15 cellular contexts compared by ENCODE assay signal in genomic region chr14:77469539-77469938, GRCh38. TPM values are rescaled to one million over a fixed set of nuclear protein-coding genes. Genes with fewer than 3 reads are reported as not detected.
DNase-seq lines count a peak whose midpoint lies in the region; ATAC-seq and TF ChIP-seq lines count a peak whose summit lies in the region.
"Had no signal": no experiment of that assay in that cellular context is flagged by ENCODE, and none has a peak within 500 bp of the region (broad histone marks: within the 10 kb centered on the region; RNA-seq: fewer than 3 reads in every experiment).

No MANE protein-coding gene starts in this region.

- no peak for TF ChIP-seq CTCF in HCT116 (IDR thresholded peaks at IDR 0.05 in 2 of 3, conservative IDR thresholded peaks at IDR 0.05 in 1 of 3; ENCODE audit: borderline replicate concordance in 1 of 3, insufficient read depth in 1 of 3, low read depth in 2 of 3, low read length in 2 of 3)
- no peak for TF ChIP-seq CTCF in WTC11 (IDR thresholded peaks at IDR 0.05)
- no peak for TF ChIP-seq CTCF in neural progenitor cell (IDR thresholded peaks at IDR 0.05)
- no peak for TF ChIP-seq CTCF in stomach (IDR thresholded peaks at IDR 0.05)

- H2AFZ ChIP-seq in HCT116 (ENCODE audit: low read depth, low read length, poor library complexity, severe bottlenecking) (no peak overlapping the region), neural progenitor cell (replicated peaks) (no peak overlapping the region)

- 76 to 94% (median 86%) methylated on average over 1 of the region's 1 CpG for WGBS in stomach, 5 donors

- H3F3A ChIP-seq in neural progenitor cell (ENCODE audit: low read depth), result peaks cover 9% of the 10 kb centered on the region

- no peak for TF ChIP-seq EP300 in stomach (IDR thresholded peaks at IDR 0.05)

- peaks cover 4% of the 10 kb centered on the region; the same call in 1 of the 2 replicates for H3K79me2 ChIP-seq in HCT116 (ENCODE audit: insufficient read depth, low read length)
- H3K79me2 ChIP-seq in neural progenitor cell (ENCODE audit: low read depth), result no peaks in the 10 kb centered on the region

- H3K9me2 ChIP-seq in HCT116 (ENCODE audit: insufficient read depth), result no peaks in the 10 kb centered on the region

- 0 out of 2 replicates have a peak, but pooled peaks have one; percentile 13 for ATAC-seq in HCT116
- ATAC-seq in WTC11, result no peak
- ATAC-seq in HG03457 (IDR thresholded peaks at IDR 0.05; ENCODE audit: unreplicated experiment), result no peak

- H3K4me3 ChIP-seq in HCT116 (replicated peaks in 1 of 2; ENCODE audit: low read depth in 1 of 2, low read length in 2 of 2), result no peak overlapping the region
- H3K4me3 ChIP-seq in neural progenitor cell, result no peak overlapping the region
- H3K4me3 ChIP-seq in stomach, result no peak overlapping the region
- H3K4me3 ChIP-seq: Peyer's patch had no signal

- H3K9ac ChIP-seq in HCT116 (ENCODE audit: low read length) (no peak overlapping the region), neural progenitor cell (no peak overlapping the region)

- BruUV-seq in HCT116 (replicated peaks; lab: Mats Ljungman, UMichigan), result no TSS peak

- TF ChIP-seq POLR2A in HCT116 (IDR thresholded peaks at IDR 0.05; ENCODE audit: borderline replicate concordance, extremely low read depth, insufficient read depth, insufficient read length), result no peak
- no peak for TF ChIP-seq POLR2A in stomach (IDR thresholded peaks at IDR 0.05)

- no peaks in the 10 kb centered on the region for H3K27me3 Mint-ChIP-seq in activated T-cell treated with anti-CD3 and anti-CD28 coated beads, Interleukin-2, amount 50 U/mL, for 24 hours
- H3K27me3 Mint-ChIP-seq in WTC11 (ENCODE audit: low read depth), result no peaks in the 10 kb centered on the region
- peaks cover 5% of the 10 kb centered on the region for H3K27me3 Mint-ChIP-seq in neural progenitor cell (ENCODE audit: insufficient read depth, low read depth)

- DNase-seq in activated T-cell treated with anti-CD3 and anti-CD28 coated beads, Interleukin-2, amount 50 U/mL, for 24 hours, result no peak
- no peak for DNase-seq in activated T-cell treated with anti-CD3 and anti-CD28 coated beads, Interleukin-2, amount 50 U/mL, for 48 hours
- DNase-seq in HCT116 (ENCODE audit: low read depth, low spot score) (no peak), WTC11 (ENCODE audit: low spot score) (no peak), neural progenitor cell (ENCODE audit: low spot score) (no peak), NCI-H1092 (lab: John Stamatoyannopoulos, UW) (no peak), stomach (no peak)
- DNase-seq: C1 segment of cervical spinal cord, NCI-H187 treated with DMSO at 0.1 percent for 48 hours, NCI-H510A, NCI-H82, Peyer's patch, SHP77 treated with DMSO at 0.1 percent for 48 hours had no signal

- H3K27me3 ChIP-seq in HCT116 (ENCODE audit: insufficient read depth, low read length) (0 out of 2 replicates have a peak, but pooled peaks cover 4% of the 10 kb centered on the region), neural progenitor cell (no peaks in the 10 kb centered on the region), stomach (peaks cover 0 to 3% (median 0%) of the 10 kb centered on the region in 3 donors)
- H3K27me3 ChIP-seq: Peyer's patch had no signal

- intact Hi-C loops in HCT116 (cut with micrococcal nuclease), result no loop called here
- intact Hi-C loops in stomach (cut with DNase I; ENCODE audit: low total_unique reads), result no loop called here

- H3K4me2 ChIP-seq in HCT116 (ENCODE audit: low read length) (no peak overlapping the region), neural progenitor cell (no peak overlapping the region)

- H4K20me1 ChIP-seq in HCT116 (ENCODE audit: insufficient read depth), result no peaks in the 10 kb centered on the region
- no peaks in the 10 kb centered on the region for H4K20me1 ChIP-seq in neural progenitor cell (ENCODE audit: low read depth)

- H3K9me3 ChIP-seq in HCT116 (ENCODE audit: control insufficient read depth in 1 of 2, insufficient read depth in 1 of 2, low read depth in 1 of 2, low read length in 2 of 2) (no peaks in the 10 kb centered on the region), neural progenitor cell (ENCODE audit: low read depth) (no peaks in the 10 kb centered on the region), stomach (no peaks in the 10 kb centered on the region)
- H3K9me3 ChIP-seq: Peyer's patch had no signal

- no peak overlapping the region for H3K4me3 Mint-ChIP-seq in activated T-cell treated with anti-CD3 and anti-CD28 coated beads, Interleukin-2, amount 50 U/mL, for 24 hours
- H3K4me3 Mint-ChIP-seq in WTC11 (no peak overlapping the region), neural progenitor cell (no peak overlapping the region)

- POLR2A ChIA-PET in HCT116 (lab: Charles Lee) (no interaction called here), WTC11 (lab: Charles Lee) (no interaction called here)

- RAD21 ChIA-PET in HCT116 (lab: Charles Lee; ENCODE audit: low non-redundant PET in 1 of 2, low total read pairs in 2 of 2, uncharacterized antibody in 2 of 2, unreplicated experiment in 2 of 2), result no interaction called here

- H3K36me3 Mint-ChIP-seq in activated T-cell treated with anti-CD3 and anti-CD28 coated beads, Interleukin-2, amount 50 U/mL, for 24 hours (ENCODE audit: low read depth), result peaks cover 50% of the 10 kb centered on the region
- H3K36me3 Mint-ChIP-seq in WTC11, result peaks cover 43% of the 10 kb centered on the region
- H3K36me3 Mint-ChIP-seq in neural progenitor cell, result peaks cover 24% of the 10 kb centered on the region

- H3K9me3 Mint-ChIP-seq in activated T-cell treated with anti-CD3 and anti-CD28 coated beads, Interleukin-2, amount 50 U/mL, for 24 hours, result no peaks in the 10 kb centered on the region
- H3K9me3 Mint-ChIP-seq in WTC11 (no peaks in the 10 kb centered on the region), neural progenitor cell (no peaks in the 10 kb centered on the region)

- no peak for TF ChIP-seq RAD21 in HCT116 (IDR thresholded peaks at IDR 0.05; ENCODE audit: low read depth)

- no peaks in the 10 kb centered on the region for H3K4me1 Mint-ChIP-seq in activated T-cell treated with anti-CD3 and anti-CD28 coated beads, Interleukin-2, amount 50 U/mL, for 24 hours (ENCODE audit: low read depth)
- H3K4me1 Mint-ChIP-seq in WTC11 (peaks cover 27% of the 10 kb centered on the region), neural progenitor cell (no peaks in the 10 kb centered on the region)

- H3K4me1 ChIP-seq in HCT116 (ENCODE audit: control insufficient read depth in 1 of 2, insufficient read depth in 2 of 2, low read length in 2 of 2), result no peaks in the 10 kb centered on the region
- peaks cover 2% of the 10 kb centered on the region for H3K4me1 ChIP-seq in neural progenitor cell
- no peaks in the 10 kb centered on the region for H3K4me1 ChIP-seq in stomach
- H3K4me1 ChIP-seq: Peyer's patch had no signal

- H3K27ac Mint-ChIP-seq in activated T-cell treated with anti-CD3 and anti-CD28 coated beads, Interleukin-2, amount 50 U/mL, for 24 hours, result peak overlapping the region; percentile 18
- H3K27ac Mint-ChIP-seq in WTC11 (peak overlapping the region; percentile 58), neural progenitor cell (no peak overlapping the region)

- CTCF ChIA-PET in HCT116 (lab: Charles Lee) (interaction anchor here (1.5 kb wide), 1 partner anchor 11 kb away, joined by 5 read pairs; no protein-coding TSS in a partner anchor), WTC11 (lab: Charles Lee) (interaction anchor here (0.6 to 3.0 kb wide), 2 partner anchors 10 to 149 kb away, joined by 3 to 18 read pairs; partner anchors contain the start of genes GSTZ1 and POMT2)

- peaks cover 37 to 39% of the 10 kb centered on the region in 2 experiments; a peak in 3 of 4 replicates for H3K36me3 ChIP-seq in HCT116 (ENCODE audit: control insufficient read depth in 1 of 2, insufficient read depth in 2 of 2, low read length in 2 of 2)
- peaks cover 4% of the 10 kb centered on the region for H3K36me3 ChIP-seq in neural progenitor cell
- H3K36me3 ChIP-seq in stomach, result peaks cover 40 to 58% (median 58%) of the 10 kb centered on the region in 4 donors

- H3K27ac ChIP-seq in HCT116 (ENCODE audit: low read depth, low read length) (no peak overlapping the region), neural progenitor cell (peak overlapping the region; percentile 29), stomach (no peak overlapping the region)
- H3K27ac ChIP-seq: Peyer's patch had no signal

TF ChIP-seq in HCT116, 20 proteins besides CTCF, POLR2A, EP300 and RAD21:
- TF ChIP-seq EZH2 (IDR thresholded peaks at IDR 0.05) (no peak), SRF (IDR thresholded peaks at IDR 0.05; ENCODE audit: low read depth) (no peak), ELF1 (IDR thresholded peaks at IDR 0.05; ENCODE audit: borderline replicate concordance, low read depth) (no peak)

RNA-seq across cellular contexts. Expression of gene AHSA1, which starts 11.6 kb away (rescaled TPM):
- total RNA-seq in HCT116 (2021; ENCODE audit: unreplicated experiment), result 222 TPM
- 149 TPM in 2 replicates for polyA plus RNA-seq in HCT116 (2012)
- total RNA-seq in WTC11 (2021), result 137 to 186 TPM (median 160 TPM) in 3 replicates
- 102 and 185 TPM in 2 replicates for total RNA-seq in neural progenitor cell (ENCODE audit: low replicate concordance)
- 100 to 1,000 TPM in 1 of 5 donors, 10 to 100 TPM in 4; 47.2 to 109 (median 76.4) TPM for total RNA-seq in stomach
- polyA plus RNA-seq in stomach, result 10 to 100 TPM; 73.7 to 95.3 (median 78.5) TPM

RNA-seq across cellular contexts. Expression of gene VIPAS39, which starts 12.1 kb away (rescaled TPM):
- total RNA-seq in HCT116 (2021; ENCODE audit: unreplicated experiment) (16.8 TPM), WTC11 (2021) (17.0 to 18.5 TPM (median 17.9 TPM) in 3 replicates), neural progenitor cell (ENCODE audit: low replicate concordance) (29.7 and 31.2 TPM in 2 replicates), stomach (10 to 100 TPM in 4 of 5 donors, 1 to 10 TPM in 1; 7.2 to 53.1 (median 20.2) TPM)
- 12.4 and 13.3 TPM in 2 replicates for polyA plus RNA-seq in HCT116 (2012)
- polyA plus RNA-seq in stomach, result 10 to 100 TPM in 1 of 3 donors, 1 to 10 TPM in 2; 6.3 to 11.0 (median 9.3) TPM

RNA-seq across cellular contexts. Expression of gene ISM2, which starts 29.1 kb away (rescaled TPM):
- total RNA-seq in HCT116 (2021; ENCODE audit: unreplicated experiment) (not detected), WTC11 (2021) (0.80 to 1.4 TPM (median 1.3 TPM) in 3 replicates), neural progenitor cell (ENCODE audit: low replicate concordance) (0.07 and 0.12 TPM in 2 replicates), stomach (under 1 TPM in 1 of 5 donors, not detected in 4; 0.37 TPM)
- not detected in 2 replicates for polyA plus RNA-seq in HCT116 (2012)
- polyA plus RNA-seq in stomach, result under 1 TPM in 1 of 3 donors, not detected in 2; 0.23 TPM
- total RNA-seq: HT1080, Peyer's patch had no signal

RNA-seq across cellular contexts. Expression of gene NOXRED1, which starts 46.2 kb away (rescaled TPM):
- total RNA-seq in HCT116 (2021; ENCODE audit: unreplicated experiment) (0.66 TPM), WTC11 (2021) (0.11 to 0.44 TPM (median 0.20 TPM) in 3 replicates), neural progenitor cell (ENCODE audit: low replicate concordance) (0.07 and 0.40 TPM in 2 replicates), stomach (under 1 TPM in 1 of 5 donors, not detected in 4; 0.18 TPM)
- polyA plus RNA-seq in HCT116 (2012), result 0.15 and 0.25 TPM in 2 replicates
- under 1 TPM in 2 of 3 donors, not detected in 1; 0.08 to 0.46 TPM for polyA plus RNA-seq in stomach
- total RNA-seq: HT1080 had no signal
